In genomic region chr9:98833090-98833956, GRCh38 we compare ENCODE assay signal across 1 cellular context.
TF ChIP-seq lines count a peak whose summit lies in the region.

No MANE protein-coding gene starts in this region.

TF ChIP-seq in K562, 482 proteins besides CTCF, POLR2A, EP300 and RAD21 (continued from another document and continues in another):
- TF ChIP-seq, protein P1, sequence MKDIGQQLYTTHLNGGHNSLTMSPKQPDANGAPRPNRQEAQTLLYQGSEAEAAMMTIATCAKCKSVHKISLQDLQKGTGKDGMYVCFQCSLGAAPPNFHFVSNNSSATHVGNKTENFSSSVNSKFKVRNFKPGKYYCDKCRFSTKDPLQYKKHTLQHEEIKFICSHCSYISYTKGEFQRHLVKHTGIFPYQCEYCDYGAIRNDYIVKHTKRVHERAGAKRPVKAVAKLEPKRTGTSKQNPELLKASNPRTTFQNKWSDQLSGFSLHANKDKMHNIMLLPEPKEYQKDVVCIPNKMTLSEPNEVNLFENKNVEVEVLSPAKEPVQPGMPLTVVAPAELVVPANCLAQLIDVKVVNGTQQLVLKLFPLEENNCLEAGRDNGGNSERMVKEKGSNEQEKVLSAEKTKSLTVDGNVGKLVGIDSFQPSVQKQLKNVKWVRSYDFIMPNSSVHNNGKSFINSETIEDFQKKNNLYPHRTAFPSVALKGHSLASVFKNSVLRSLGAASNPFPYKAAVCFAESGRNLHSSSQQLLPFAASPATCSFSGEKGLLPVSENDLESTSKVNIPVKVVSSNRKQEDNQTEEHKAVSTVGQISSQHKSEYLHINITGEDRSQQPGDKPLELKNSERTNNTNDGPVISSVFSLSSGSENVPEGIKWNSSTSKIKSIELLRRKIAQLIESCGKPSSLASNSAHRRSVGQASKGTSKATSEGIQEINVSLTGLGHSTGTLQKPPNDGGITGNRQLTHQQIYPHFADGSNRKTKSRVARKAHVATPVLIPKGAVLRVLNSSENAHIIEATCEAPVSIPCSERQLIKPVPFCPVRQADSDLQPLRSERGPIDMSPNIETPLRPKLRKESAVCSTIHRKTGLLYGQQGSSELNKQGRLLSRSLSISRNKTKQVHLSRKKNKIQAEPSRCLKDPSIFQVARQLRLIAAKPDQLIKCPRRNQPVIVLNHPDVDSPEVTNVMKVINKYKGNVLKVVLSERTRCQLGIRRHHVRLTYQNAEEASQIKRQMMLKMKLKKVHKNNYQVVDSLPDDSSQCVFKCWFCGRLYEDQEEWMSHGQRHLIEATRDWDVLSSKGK (CRISPR knock-in tag; IDR thresholded peaks at IDR 0.05), result no peak
- TF ChIP-seq HLTF (IDR thresholded peaks at IDR 0.05) (0 out of 2 replicates have a peak, but pooled peaks have one; percentile 29), RBFOX2 (IDR thresholded peaks at IDR 0.05; ENCODE audit: low read depth, low read length) (peak; percentile 75), MAFG (tag; conservative IDR thresholded peaks at IDR 0.05) (no peak), CREB3L1 (IDR thresholded peaks at IDR 0.05; ENCODE audit: borderline replicate concordance, low read depth) (peak; percentile 41; the same call in 1 of the 2 replicates), RFX1 (IDR thresholded peaks at IDR 0.05) (no peak), ZNF311 (CRISPR knock-in tag; IDR thresholded peaks at IDR 0.05) (peak; percentile 61), DNMT1 (IDR thresholded peaks at IDR 0.05) (no peak), TFAM (CRISPR knock-in tag; conservative IDR thresholded peaks at IDR 0.05) (no peak), SRF (CRISPR knock-in tag; IDR thresholded peaks at IDR 0.05) (peak in 1 of 2 experiments; percentile 98; a peak in 2 of 4 replicates), TOE1 (IDR thresholded peaks at IDR 0.05; ENCODE audit: borderline replicate concordance) (peak; percentile 70), TOE1 (CRISPR knock-in tag; IDR thresholded peaks at IDR 0.05; ENCODE audit: borderline replicate concordance, low read depth) (no peak), ZNF232 (CRISPR knock-in tag; IDR thresholded peaks at IDR 0.05) (0 out of 2 replicates have a peak, but pooled peaks have one; percentile 9), ZSCAN32 (CRISPR knock-in tag; IDR thresholded peaks at IDR 0.05) (no peak), POU5F1 (IDR thresholded peaks at IDR 0.05; ENCODE audit: borderline replicate concordance, low read depth, low read length, partially characterized antibody) (no peak), SNRNP70 (optimal IDR thresholded peaks at IDR 0.05; ENCODE audit: low read depth, low read length) (no peak), FOXP4 (CRISPR knock-in tag; IDR thresholded peaks at IDR 0.05; ENCODE audit: borderline replicate concordance) (peak; percentile 92), MTA2 (IDR thresholded peaks at IDR 0.05; ENCODE audit: low read depth) (no peak), RUNX1 (IDR thresholded peaks at IDR 0.05; ENCODE audit: low read depth) (no peak), IRF2 (CRISPR knock-in tag; IDR thresholded peaks at IDR 0.05) (no peak), ETS1 (conservative IDR thresholded peaks at IDR 0.05; ENCODE audit: control insufficient read depth, low read depth, low read length) (no peak; the same call in 1 of the 2 replicates), TAF1 (IDR thresholded peaks at IDR 0.05; ENCODE audit: control insufficient read depth, extremely low read depth, insufficient read depth, low read length, severe bottlenecking) (peak; percentile 45), BCOR (IDR thresholded peaks at IDR 0.05) (peak; percentile 34; the same call in 1 of the 2 replicates), ZNF589 (CRISPR knock-in tag; IDR thresholded peaks at IDR 0.05; ENCODE audit: low read depth) (no peak; the same call in 1 of the 2 replicates), MXI1 (IDR thresholded peaks at IDR 0.05; ENCODE audit: low read depth, low read length) (peak; percentile 41; the same call in 1 of the 2 replicates), CBX5 (IDR thresholded peaks at IDR 0.05; ENCODE audit: borderline replicate concordance, low read depth) (no peak), NR4A1 (CRISPR knock-in tag; IDR thresholded peaks at IDR 0.05) (no peak), NR4A1 (tag; IDR thresholded peaks at IDR 0.05) (peak; percentile 53; the same call in 1 of the 2 replicates), CCNT2 (IDR thresholded peaks at IDR 0.05; ENCODE audit: borderline replicate concordance, extremely low read depth, insufficient read length, low read depth, low read length) (no peak), SREBF2 (CRISPR knock-in tag; IDR thresholded peaks at IDR 0.05) (no peak), KDM1A (IDR thresholded peaks at IDR 0.05) (peak in 1 of 2 experiments; percentile 41; a peak in 1 of 4 replicates), EWSR1 (IDR thresholded peaks at IDR 0.05; ENCODE audit: borderline replicate concordance, low read depth, partially characterized antibody) (no peak), LARP7 (IDR thresholded peaks at IDR 0.05) (peak; percentile 53; the same call in 1 of the 2 replicates), KAT2B (IDR thresholded peaks at IDR 0.05; ENCODE audit: low read depth, low read length) (no peak)
- TF ChIP-seq, protein P2, sequence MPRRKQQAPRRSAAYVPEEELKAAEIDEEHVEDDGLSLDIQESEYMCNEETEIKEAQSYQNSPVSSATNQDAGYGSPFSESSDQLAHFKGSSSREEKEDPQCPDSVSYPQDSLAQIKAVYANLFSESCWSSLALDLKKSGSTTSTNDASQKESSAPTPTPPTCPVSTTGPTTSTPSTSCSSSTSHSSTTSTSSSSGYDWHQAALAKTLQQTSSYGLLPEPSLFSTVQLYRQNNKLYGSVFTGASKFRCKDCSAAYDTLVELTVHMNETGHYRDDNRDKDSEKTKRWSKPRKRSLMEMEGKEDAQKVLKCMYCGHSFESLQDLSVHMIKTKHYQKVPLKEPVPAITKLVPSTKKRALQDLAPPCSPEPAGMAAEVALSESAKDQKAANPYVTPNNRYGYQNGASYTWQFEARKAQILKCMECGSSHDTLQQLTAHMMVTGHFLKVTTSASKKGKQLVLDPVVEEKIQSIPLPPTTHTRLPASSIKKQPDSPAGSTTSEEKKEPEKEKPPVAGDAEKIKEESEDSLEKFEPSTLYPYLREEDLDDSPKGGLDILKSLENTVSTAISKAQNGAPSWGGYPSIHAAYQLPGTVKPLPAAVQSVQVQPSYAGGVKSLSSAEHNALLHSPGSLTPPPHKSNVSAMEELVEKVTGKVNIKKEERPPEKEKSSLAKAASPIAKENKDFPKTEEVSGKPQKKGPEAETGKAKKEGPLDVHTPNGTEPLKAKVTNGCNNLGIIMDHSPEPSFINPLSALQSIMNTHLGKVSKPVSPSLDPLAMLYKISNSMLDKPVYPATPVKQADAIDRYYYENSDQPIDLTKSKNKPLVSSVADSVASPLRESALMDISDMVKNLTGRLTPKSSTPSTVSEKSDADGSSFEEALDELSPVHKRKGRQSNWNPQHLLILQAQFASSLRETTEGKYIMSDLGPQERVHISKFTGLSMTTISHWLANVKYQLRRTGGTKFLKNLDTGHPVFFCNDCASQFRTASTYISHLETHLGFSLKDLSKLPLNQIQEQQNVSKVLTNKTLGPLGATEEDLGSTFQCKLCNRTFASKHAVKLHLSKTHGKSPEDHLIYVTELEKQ (CRISPR knock-in tag; IDR thresholded peaks at IDR 0.05), result peak; percentile 34; the same call in 1 of the 2 replicates
- TF ChIP-seq, protein P3, sequence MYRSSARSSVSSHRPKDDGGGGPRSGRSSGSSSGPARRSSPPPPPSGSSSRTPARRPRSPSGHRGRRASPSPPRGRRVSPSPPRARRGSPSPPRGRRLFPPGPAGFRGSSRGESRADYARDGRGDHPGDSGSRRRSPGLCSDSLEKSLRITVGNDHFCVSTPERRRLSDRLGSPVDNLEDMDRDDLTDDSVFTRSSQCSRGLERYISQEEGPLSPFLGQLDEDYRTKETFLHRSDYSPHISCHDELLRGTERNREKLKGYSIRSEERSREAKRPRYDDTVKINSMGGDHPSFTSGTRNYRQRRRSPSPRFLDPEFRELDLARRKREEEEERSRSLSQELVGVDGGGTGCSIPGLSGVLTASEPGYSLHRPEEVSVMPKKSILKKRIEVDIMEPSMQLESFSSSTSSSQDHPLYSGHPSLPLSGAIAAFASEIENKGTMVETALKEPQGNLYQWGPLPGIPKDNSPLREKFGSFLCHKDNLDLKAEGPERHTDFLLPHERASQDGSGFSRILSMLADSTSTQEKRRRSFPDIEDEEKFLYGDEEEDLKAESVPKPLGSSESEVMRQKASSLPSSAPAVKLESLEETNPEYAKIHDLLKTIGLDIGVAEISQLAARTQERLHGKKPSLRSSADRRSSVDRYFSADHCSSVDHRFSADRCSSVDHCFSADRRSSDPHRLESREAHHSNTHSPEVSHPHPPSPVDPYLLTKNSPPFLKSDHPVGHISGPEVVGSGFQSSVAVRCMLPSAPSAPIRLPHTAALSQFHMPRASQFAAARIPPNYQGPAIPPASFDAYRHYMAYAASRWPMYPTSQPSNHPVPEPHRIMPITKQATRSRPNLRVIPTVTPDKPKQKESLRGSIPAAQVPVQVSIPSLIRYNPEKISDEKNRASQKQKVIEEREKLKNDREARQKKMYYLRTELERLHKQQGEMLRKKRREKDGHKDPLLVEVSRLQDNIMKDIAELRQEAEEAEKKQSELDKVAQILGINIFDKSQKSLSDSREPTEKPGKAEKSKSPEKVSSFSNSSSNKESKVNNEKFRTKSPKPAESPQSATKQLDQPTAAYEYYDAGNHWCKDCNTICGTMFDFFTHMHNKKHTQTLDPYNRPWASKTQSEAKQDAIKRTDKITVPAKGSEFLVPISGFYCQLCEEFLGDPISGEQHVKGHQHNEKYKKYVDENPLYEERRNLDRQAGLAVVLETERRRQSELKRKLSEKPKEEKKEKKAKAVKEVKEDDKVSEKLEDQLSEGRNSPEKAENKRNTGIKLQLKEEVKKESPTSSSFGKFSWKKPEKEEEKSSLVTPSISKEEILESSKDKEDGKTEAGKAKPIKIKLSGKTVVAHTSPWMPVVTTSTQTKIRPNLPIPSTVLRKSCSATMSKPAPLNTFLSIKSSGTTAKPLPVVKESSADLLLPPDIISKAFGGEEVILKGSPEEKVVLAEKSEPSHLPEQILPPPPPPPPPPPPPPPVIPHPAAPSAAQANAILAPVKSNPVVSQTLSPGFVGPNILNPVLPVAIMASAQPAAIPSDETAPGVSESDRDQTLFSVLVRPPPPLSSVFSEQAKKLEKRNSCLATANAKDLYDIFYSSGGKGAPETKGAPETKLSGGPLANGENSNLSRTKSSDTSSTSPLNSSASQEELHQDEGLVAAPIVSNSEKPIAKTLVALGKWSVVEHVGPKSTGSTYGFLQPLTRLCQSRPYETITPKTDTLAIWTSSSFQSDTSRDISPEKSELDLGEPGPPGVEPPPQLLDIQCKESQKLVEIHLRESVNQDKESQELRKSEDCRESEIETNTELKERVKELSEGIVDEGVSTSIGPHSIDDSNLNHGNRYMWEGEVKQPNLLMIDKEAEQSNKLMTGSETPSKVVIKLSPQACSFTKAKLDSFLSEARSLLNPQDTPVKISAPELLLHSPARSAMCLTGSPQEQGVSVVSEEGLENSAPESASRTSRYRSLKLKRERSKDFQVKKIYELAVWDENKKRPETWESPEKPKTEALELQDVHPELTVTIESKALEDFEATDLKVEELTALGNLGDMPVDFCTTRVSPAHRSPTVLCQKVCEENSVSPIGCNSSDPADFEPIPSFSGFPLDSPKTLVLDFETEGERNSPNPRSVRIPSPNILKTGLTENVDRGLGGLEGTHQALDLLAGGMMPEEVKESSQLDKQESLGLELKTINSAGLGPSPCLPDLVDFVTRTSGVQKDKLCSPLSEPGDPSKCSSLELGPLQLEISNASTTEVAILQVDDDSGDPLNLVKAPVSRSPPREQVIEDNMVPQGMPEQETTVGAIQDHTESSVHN (IDR thresholded peaks at IDR 0.05; ENCODE audit: borderline replicate concordance in 1 of 2, low read depth in 1 of 2), result peak in 1 of 2 experiments; percentile 13; a peak in 1 of 4 replicates
- TF ChIP-seq, protein P4, sequence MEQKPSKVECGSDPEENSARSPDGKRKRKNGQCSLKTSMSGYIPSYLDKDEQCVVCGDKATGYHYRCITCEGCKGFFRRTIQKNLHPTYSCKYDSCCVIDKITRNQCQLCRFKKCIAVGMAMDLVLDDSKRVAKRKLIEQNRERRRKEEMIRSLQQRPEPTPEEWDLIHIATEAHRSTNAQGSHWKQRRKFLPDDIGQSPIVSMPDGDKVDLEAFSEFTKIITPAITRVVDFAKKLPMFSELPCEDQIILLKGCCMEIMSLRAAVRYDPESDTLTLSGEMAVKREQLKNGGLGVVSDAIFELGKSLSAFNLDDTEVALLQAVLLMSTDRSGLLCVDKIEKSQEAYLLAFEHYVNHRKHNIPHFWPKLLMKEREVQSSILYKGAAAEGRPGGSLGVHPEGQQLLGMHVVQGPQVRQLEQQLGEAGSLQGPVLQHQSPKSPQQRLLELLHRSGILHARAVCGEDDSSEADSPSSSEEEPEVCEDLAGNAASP (IDR thresholded peaks at IDR 0.05), result peak; percentile 83
